21 cellular contexts compared by ENCODE assay signal in the genomic region with DNA sequence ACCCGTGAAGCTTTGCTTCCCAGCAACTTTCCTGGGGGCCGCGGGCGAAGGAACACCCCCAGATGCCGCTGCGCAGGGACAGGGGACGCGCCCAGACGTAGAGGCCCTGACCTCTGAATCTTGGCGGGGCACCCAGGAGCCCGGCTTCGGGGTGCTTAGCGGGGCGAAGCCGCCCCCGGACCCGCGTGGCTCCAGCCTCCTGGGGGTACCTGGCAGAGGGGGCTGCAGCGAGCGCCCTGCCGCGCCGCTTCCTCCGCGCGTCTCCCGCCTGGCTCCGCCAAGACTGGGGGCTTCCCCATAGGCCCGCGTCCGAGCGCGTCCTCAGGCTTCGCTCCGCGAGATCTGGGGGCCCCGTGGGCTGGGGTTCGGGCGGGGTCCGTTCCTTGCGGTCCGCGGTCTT. TPM values are rescaled to one million over a fixed set of nuclear protein-coding genes. Genes with fewer than 3 reads are reported as not detected.
DNase-seq lines count a peak whose midpoint lies in the region; ATAC-seq, FAIRE-seq and TF ChIP-seq lines count a peak whose summit lies in the region.
"Had no signal": no experiment of that assay in that cellular context is flagged by ENCODE, and none has a peak within 500 bp of the region (broad histone marks: within the 10 kb centered on the region; RNA-seq: fewer than 3 reads in every experiment).

No MANE protein-coding gene starts in this region.

- no peak overlapping the region for H3K4ac ChIP-seq in mesenchymal stem cell (ENCODE audit: low read depth in 1 of 2, low read length in 2 of 2)

- no TSS peak for BruUV-seq in endothelial cell of umbilical vein (replicated peaks; lab: Mats Ljungman, UMichigan)

- POLR2A ChIA-PET in CD4-positive, alpha-beta T cell (lab: Charles Lee), result interaction anchor here (1.0 kb wide), 1 partner anchor 25 kb away, joined by 3 read pairs; no protein-coding TSS in a partner anchor
- POLR2A ChIA-PET in endothelial cell of umbilical vein (lab: Charles Lee), result no interaction called here

- no peak overlapping the region for H2BK12ac ChIP-seq in mesenchymal stem cell (ENCODE audit: low read length in 2 of 2)

- WGBS in HUES64, result 64% methylated on average over 43 of the region's 43 CpGs
- 98% methylated on average over 43 of the region's 43 CpGs for WGBS in mesenchymal stem cell

- no peak overlapping the region for H2BK5ac ChIP-seq in mesenchymal stem cell (ENCODE audit: low read depth, low read length, poor library complexity, severe bottlenecking)

- H3K4me3 ChIP-seq in HUES64 (ENCODE audit: low read length), result peak overlapping the region; percentile 38
- peak overlapping the region; percentile 28 to 33 (median 31) for H3K4me3 ChIP-seq in endothelial cell of umbilical vein (replicated peaks in 1 of 3; ENCODE audit: insufficient read depth in 1 of 3, low read depth in 1 of 3, low read length in 3 of 3)
- H3K4me3 ChIP-seq in mesenchymal stem cell (ENCODE audit: insufficient read depth in 1 of 2, low read depth in 1 of 2, low read length in 2 of 2), result no peak overlapping the region
- H3K4me3 ChIP-seq: colonic mucosa, pancreas, thoracic aorta had no signal

- H2BK15ac ChIP-seq in mesenchymal stem cell (ENCODE audit: low read depth, poor library complexity, severe bottlenecking), result peak overlapping the region; percentile 40

- peaks cover 10% of the 10 kb centered on the region for H3K4me1 ChIP-seq in HUES64 (ENCODE audit: insufficient read depth, low read length)
- H3K4me1 ChIP-seq in endothelial cell of umbilical vein (ENCODE audit: control insufficient read depth, extremely low read depth, insufficient read depth, low read length), result peaks cover 15% of the 10 kb centered on the region
- H3K4me1 ChIP-seq in mesenchymal stem cell (ENCODE audit: control insufficient read depth, insufficient read depth, low read depth, low read length), result peaks cover 7% of the 10 kb centered on the region
- H3K4me1 ChIP-seq: ascending aorta, colonic mucosa had no signal

- H3K27me3 Mint-ChIP-seq in CD4-positive, alpha-beta T cell, result peaks cover 74% of the 10 kb centered on the region

- dilution Hi-C loops in endothelial cell of umbilical vein (cut with MboI; ENCODE audit: extremely low pct_ligation_motif_present, low sequenced_read_pairs), result no loop called here

- TF ChIP-seq POLR2A in endothelial cell of umbilical vein (IDR thresholded peaks at IDR 0.05; ENCODE audit: low read depth, low read length), result no peak

- no peak overlapping the region for H2BK120ac ChIP-seq in mesenchymal stem cell (ENCODE audit: low read depth, low read length)

- peak overlapping the region; percentile 60 for H3K4me2 ChIP-seq in endothelial cell of umbilical vein (ENCODE audit: insufficient read depth, low read length)
- H3K4me2 ChIP-seq in mesenchymal stem cell (ENCODE audit: low read length, poor library complexity, severe bottlenecking), result no peak overlapping the region

- peaks cover 24% of the 10 kb centered on the region for H3K4me1 Mint-ChIP-seq in CD4-positive, alpha-beta T cell (ENCODE audit: low read depth)

- no peaks in the 10 kb centered on the region for H3K9me1 ChIP-seq in endothelial cell of umbilical vein (replicated peaks; ENCODE audit: control insufficient read depth, extremely low read depth, insufficient read depth, low read length)

- peak overlapping the region; percentile 64 for H2AFZ ChIP-seq in endothelial cell of umbilical vein (ENCODE audit: low read depth, low read length)
- H2AFZ ChIP-seq in mesenchymal stem cell (ENCODE audit: low read depth, low read length), result no peak overlapping the region

- H3K18ac ChIP-seq in mesenchymal stem cell (ENCODE audit: low read depth in 1 of 2, low read length in 2 of 2), result no peak overlapping the region

- H3K9ac ChIP-seq in HUES64 (ENCODE audit: low read depth, low read length), result peak overlapping the region; percentile 25; the same call in 1 of the 2 replicates
- H3K9ac ChIP-seq in endothelial cell of umbilical vein (replicated peaks; ENCODE audit: extremely low read depth, insufficient read depth, low read length), result no peak overlapping the region
- H3K9ac ChIP-seq in mesenchymal stem cell (ENCODE audit: low read length), result no peak overlapping the region

- no peak for ATAC-seq in CD4-positive, alpha-beta T cell (ENCODE audit: poor library complexity)
- ATAC-seq in HG02798 (IDR thresholded peaks at IDR 0.05; ENCODE audit: poor library complexity, unreplicated experiment) (no peak), HG03571 (IDR thresholded peaks at IDR 0.05; ENCODE audit: unreplicated experiment) (no peak), HG03108 (IDR thresholded peaks at IDR 0.05; ENCODE audit: unreplicated experiment) (no peak)
- ATAC-seq: foreskin keratinocyte, Panc1, pancreas had no signal

- no peak overlapping the region for H3K27ac Mint-ChIP-seq in CD4-positive, alpha-beta T cell
- H3K27ac Mint-ChIP-seq: HFFc6 had no signal

- no peak overlapping the region for H4K91ac ChIP-seq in mesenchymal stem cell (ENCODE audit: low read length)

- no peak overlapping the region for H3K23ac ChIP-seq in mesenchymal stem cell (ENCODE audit: low read length in 2 of 2)

- H4K8ac ChIP-seq in mesenchymal stem cell (ENCODE audit: low read length), result no peak overlapping the region

- H3K79me2 ChIP-seq in endothelial cell of umbilical vein (ENCODE audit: control insufficient read depth, insufficient read depth, low read length), result no peaks in the 10 kb centered on the region

- H3K79me1 ChIP-seq in mesenchymal stem cell (replicated peaks; ENCODE audit: low read length, poor library complexity, severe bottlenecking), result no peaks in the 10 kb centered on the region

- no peak overlapping the region for H2AK5ac ChIP-seq in mesenchymal stem cell (ENCODE audit: low read length, severe bottlenecking)

- H3K4me3 Mint-ChIP-seq in CD4-positive, alpha-beta T cell, result peak overlapping the region; percentile 38
- H3K4me3 Mint-ChIP-seq: HFFc6 had no signal

- no peak for DNase-seq in CD4-positive, alpha-beta T cell
- no peak for DNase-seq in endothelial cell of umbilical vein (ENCODE audit: low read depth, low spot score)
- DNase-seq in mesenchymal stem cell, result no peak
- no peak for DNase-seq in DMS114 treated with DMSO at 0.1 percent for 48 hours (lab: John Stamatoyannopoulos, UW; ENCODE audit: unreplicated experiment)
- DNase-seq: Caco-2; colonic mucosa; foreskin keratinocyte; HFFc6; NCI-H146; stimulated activated CD4-positive, alpha-beta T cell treated with anti-CD3 and anti-CD28 coated beads, Interleukin-4, amount 100 ng/mL, for 1 hour had no signal

- H3K14ac ChIP-seq in mesenchymal stem cell (ENCODE audit: low read length in 2 of 2), result no peak overlapping the region

- TF ChIP-seq CTCF in CD4-positive, alpha-beta T cell (IDR thresholded peaks at IDR 0.05), result no peak
- TF ChIP-seq CTCF in endothelial cell of umbilical vein (IDR thresholded peaks at IDR 0.05; ENCODE audit: extremely low read depth in 1 of 2, insufficient read depth in 1 of 2, low read depth in 1 of 2, low read length in 2 of 2), result no peak

- H3K36me3 Mint-ChIP-seq in CD4-positive, alpha-beta T cell (ENCODE audit: low read depth), result no peaks in the 10 kb centered on the region

- intact Hi-C loops in CD4-positive, alpha-beta T cell (cut with DNase I, micrococcal nuclease), result no loop called here
- intact Hi-C loops in endothelial cell of umbilical vein (cut with micrococcal nuclease), result no loop called here

- FAIRE-seq in endothelial cell of umbilical vein (lab: Jason Lieb, UNC), result no peak
- FAIRE-seq: GM12891, HTR-8/SVneo, pancreas had no signal

- H4K20me1 ChIP-seq in endothelial cell of umbilical vein (replicated peaks; ENCODE audit: control insufficient read depth, extremely low read depth, insufficient read depth, low read length), result no peaks in the 10 kb centered on the region

- no peak overlapping the region for H3K27ac ChIP-seq in CD4-positive, alpha-beta T cell (ENCODE audit: low read depth, low read length)
- H3K27ac ChIP-seq in HUES64 (ENCODE audit: low read depth, low read length) (no peak overlapping the region), endothelial cell of umbilical vein (ENCODE audit: insufficient read depth, low read depth, low read length) (no peak overlapping the region), mesenchymal stem cell (ENCODE audit: low read length, poor library complexity, severe bottlenecking) (no peak overlapping the region)
- H3K27ac ChIP-seq: ascending aorta, colonic mucosa, foreskin keratinocyte, pancreas, thoracic aorta had no signal

- CTCF ChIA-PET in CD4-positive, alpha-beta T cell (lab: Charles Lee), result no interaction called here
- CTCF ChIA-PET in endothelial cell of umbilical vein (lab: Charles Lee), result no interaction called here

- H3K27me3 ChIP-seq in CD4-positive, alpha-beta T cell (ENCODE audit: control insufficient read depth, insufficient read depth, low read length), result peaks cover 54% of the 10 kb centered on the region
- H3K27me3 ChIP-seq in HUES64 (ENCODE audit: insufficient read depth, low read length) (peaks cover 54% of the 10 kb centered on the region), endothelial cell of umbilical vein (ENCODE audit: control insufficient read depth in 2 of 2, insufficient read depth in 2 of 2, low read length in 2 of 2) (peaks cover 0 to 11% of the 10 kb centered on the region in 2 experiments), mesenchymal stem cell (ENCODE audit: control insufficient read depth in 1 of 2, insufficient read depth in 1 of 2, low read length in 2 of 2) (peaks cover 0 to 48% of the 10 kb centered on the region in 2 experiments)

- H3K9me3 ChIP-seq in CD4-positive, alpha-beta T cell (ENCODE audit: control insufficient read depth, low read length), result peaks cover 3% of the 10 kb centered on the region
- H3K9me3 ChIP-seq in HUES64 (ENCODE audit: insufficient read depth, low read depth, low read length) (no peaks in the 10 kb centered on the region), endothelial cell of umbilical vein (replicated peaks; ENCODE audit: control insufficient read depth, insufficient read depth, low read length) (no peaks in the 10 kb centered on the region), mesenchymal stem cell (ENCODE audit: control insufficient read depth, low read length) (no peaks in the 10 kb centered on the region)
- H3K9me3 ChIP-seq: ascending aorta, Caco-2, colonic mucosa, pancreas, thoracic aorta had no signal

- no peaks in the 10 kb centered on the region for H3K36me3 ChIP-seq in HUES64 (ENCODE audit: insufficient read depth, low read length)
- no peaks in the 10 kb centered on the region for H3K36me3 ChIP-seq in endothelial cell of umbilical vein (ENCODE audit: control insufficient read depth in 2 of 2, extremely low read depth in 1 of 2, insufficient read depth in 2 of 2, low read length in 2 of 2)
- H3K36me3 ChIP-seq in mesenchymal stem cell (ENCODE audit: control insufficient read depth in 1 of 2, insufficient read depth in 2 of 2, low read depth in 1 of 2, low read length in 2 of 2), result no peaks in the 10 kb centered on the region
- H3K36me3 ChIP-seq: ascending aorta, colonic mucosa, pancreas, thoracic aorta had no signal

- peaks cover 3% of the 10 kb centered on the region for H3K9me3 Mint-ChIP-seq in CD4-positive, alpha-beta T cell
- H3K9me3 Mint-ChIP-seq: HFFc6 had no signal

RNA-seq across cellular contexts. Expression of gene ZNF782, which starts 23.0 kb away (rescaled TPM):
- total RNA-seq in CD4-positive, alpha-beta T cell, result 1 to 10 TPM; 4.3 to 4.9 TPM
- polyA plus RNA-seq in HUES64 (2013, experiment 1 of 2), result 4.5 TPM
- 5.3 TPM for polyA plus RNA-seq in HUES64 (2013, experiment 2 of 2)
- total RNA-seq in endothelial cell of umbilical vein, result 3.6 and 4.4 TPM in 2 replicates
- 0.62 and 0.97 TPM in 2 replicates for polyA plus RNA-seq in endothelial cell of umbilical vein
- polyA plus RNA-seq in endothelial cell of umbilical vein (2011; cell fraction: cytosol; rRNA removed), result 1.1 and 1.3 TPM in 2 replicates
- 5.5 and 8.9 TPM in 2 replicates for polyA plus RNA-seq in endothelial cell of umbilical vein (2011; cell fraction: nucleus; rRNA removed)
- 1.7 and 2.0 TPM in 2 replicates for polyA plus RNA-seq in endothelial cell of umbilical vein (2012)
- polyA minus RNA-seq in endothelial cell of umbilical vein, result 2.4 and 2.6 TPM in 2 replicates
- 7.5 TPM for polyA minus RNA-seq in endothelial cell of umbilical vein (2011; cell fraction: cytosol; rRNA and poly(A)+ RNA removed)
- 10.0 and 13.7 TPM in 2 replicates for polyA minus RNA-seq in endothelial cell of umbilical vein (2011; cell fraction: nucleus; rRNA and poly(A)+ RNA removed)
- polyA plus RNA-seq in mesenchymal stem cell (2013, experiment 1 of 2), result 0.80 TPM
- polyA plus RNA-seq in mesenchymal stem cell (2013, experiment 2 of 2), result 0.89 TPM

RNA-seq across cellular contexts. Expression of gene NUTM2G, which starts 51.4 kb away (rescaled TPM):
- not detected for total RNA-seq in CD4-positive, alpha-beta T cell
- polyA plus RNA-seq in HUES64 (2013, experiment 1 of 2), result 0.10 TPM
- 0.38 TPM for polyA plus RNA-seq in HUES64 (2013, experiment 2 of 2)
- total RNA-seq in endothelial cell of umbilical vein, result not detected in 2 replicates
- not detected in 2 replicates for polyA plus RNA-seq in endothelial cell of umbilical vein
- polyA plus RNA-seq in endothelial cell of umbilical vein (2011; cell fraction: cytosol; rRNA removed), result not detected in 2 replicates
- polyA plus RNA-seq in endothelial cell of umbilical vein (2011; cell fraction: nucleus; rRNA removed), result not detected in 2 replicates
- 0.38 and 0.50 TPM in 2 replicates for polyA plus RNA-seq in endothelial cell of umbilical vein (2012)
- not detected in 2 replicates for polyA minus RNA-seq in endothelial cell of umbilical vein
- not detected for polyA minus RNA-seq in endothelial cell of umbilical vein (2011; cell fraction: cytosol; rRNA and poly(A)+ RNA removed)
- not detected in 2 replicates for polyA minus RNA-seq in endothelial cell of umbilical vein (2011; cell fraction: nucleus; rRNA and poly(A)+ RNA removed)
- 0.04 TPM for polyA plus RNA-seq in mesenchymal stem cell (2013, experiment 1 of 2)
- polyA plus RNA-seq in mesenchymal stem cell (2013, experiment 2 of 2), result not detected
- total RNA-seq: ascending aorta, Caco-2, colonic mucosa, foreskin keratinocyte, HFFc6, lower leg skin, pancreas, thoracic aorta had no signal
- polyA plus RNA-seq: foreskin keratinocyte, pancreas had no signal

Comparison
In these comparisons a context has a peak if more than half of its experiments do, and no peak if none do; other contexts are left out.
1. H3K4me3 ChIP-seq: peak in HUES64 (single experiment) and endothelial cell of umbilical vein (3 of 3); none in mesenchymal stem cell (0 of 2).